Comparison of ENCODE assay signal across 8 cellular contexts in the genomic region with DNA sequence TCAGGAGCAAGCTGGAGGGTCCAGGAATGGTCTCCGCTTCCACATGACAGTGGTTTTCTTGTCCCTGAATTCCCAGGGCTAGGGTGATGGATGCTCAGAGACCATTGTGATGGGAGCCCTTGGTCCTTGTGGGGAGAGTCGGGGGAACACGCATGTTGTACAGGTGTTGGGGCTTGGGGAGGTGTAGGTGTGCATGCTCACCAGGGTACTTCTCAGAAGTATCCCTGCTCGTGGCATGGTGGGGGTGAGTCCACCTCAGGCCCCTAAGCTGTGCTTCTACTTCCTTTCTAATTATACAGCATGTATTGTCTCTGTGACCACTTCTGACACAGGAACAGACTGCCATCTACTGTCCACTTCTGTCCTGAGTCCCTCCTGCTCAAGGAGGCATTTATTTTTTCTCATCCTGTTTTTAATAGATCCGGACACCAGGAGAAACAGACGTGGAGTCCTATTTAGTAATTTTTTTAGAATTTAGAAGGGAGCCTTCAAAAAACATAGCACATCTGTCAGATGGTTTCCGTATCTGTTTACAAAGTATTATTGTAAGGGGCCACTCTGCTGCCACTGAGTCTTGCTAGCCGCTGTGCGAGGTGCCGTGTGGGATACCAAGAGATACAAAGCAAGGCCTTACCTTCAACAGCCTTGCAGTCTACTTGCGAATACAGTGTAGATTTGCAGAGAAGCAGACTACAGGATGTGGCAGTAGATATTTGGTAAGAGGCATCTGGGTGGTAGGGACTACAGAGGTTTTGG. TPM values are rescaled to one million over a fixed set of nuclear protein-coding genes. Genes with fewer than 3 reads are reported as not detected.
DNase-seq lines count a peak whose midpoint lies in the region; ATAC-seq and TF ChIP-seq lines count a peak whose summit lies in the region.

No MANE protein-coding gene starts in this region.

- H3K27me3 Mint-ChIP-seq in endodermal cell (ENCODE audit: insufficient read depth): peaks cover 50% of the 10 kb centered on the region

- TF ChIP-seq RAD21 in neural cell (conservative IDR thresholded peaks at IDR 0.05): peak; percentile 44

- peak; percentile 99 for TF ChIP-seq CTCF in endodermal cell (conservative IDR thresholded peaks at IDR 0.05)
- TF ChIP-seq CTCF in neural cell (IDR thresholded peaks at IDR 0.05; ENCODE audit: poor library complexity, severe bottlenecking): peak; percentile 31

- H3K79me2 ChIP-seq in neural cell (replicated peaks; ENCODE audit: insufficient read depth, low read length): no peaks in the 10 kb centered on the region

- 80% methylated on average over 5 to 11 of the region's 11 CpGs for WGBS in endodermal cell (ENCODE audit: insufficient coverage in 1 of 2, insufficient read length in 1 of 2), 2 experiments

- peaks cover 4% of the 10 kb centered on the region for H3K36me3 Mint-ChIP-seq in endodermal cell (ENCODE audit: low read depth)

- no peaks in the 10 kb centered on the region for H3F3A ChIP-seq in neural cell (ENCODE audit: insufficient read depth, low read length, poor library complexity, severe bottlenecking)

- no peak overlapping the region for H3K4me3 Mint-ChIP-seq in endodermal cell

- no peaks in the 10 kb centered on the region for H3K36me3 ChIP-seq in endodermal cell (ENCODE audit: control insufficient read depth, insufficient read depth, low read length)
- H3K36me3 ChIP-seq in neural cell (ENCODE audit: insufficient read depth, low read length): no peaks in the 10 kb centered on the region

- H3K27ac Mint-ChIP-seq in endodermal cell: no peak overlapping the region

- no peaks in the 10 kb centered on the region for H3K4me1 ChIP-seq in endodermal cell (ENCODE audit: control insufficient read depth, insufficient read depth, low read length)

- no peaks in the 10 kb centered on the region for H4K20me1 ChIP-seq in neural cell (ENCODE audit: insufficient read depth)

- peak; percentile 17 for DNase-seq in NCI-H2171 treated with DMSO at 0.1 percent for 48 hours (lab: John Stamatoyannopoulos, UW)
- DNase-seq in NCI-H2171 (lab: John Stamatoyannopoulos, UW): no peak
- peak; percentile 60 for DNase-seq in NCI-H748 (lab: John Stamatoyannopoulos, UW; ENCODE audit: unreplicated experiment)
- DNase-seq in endodermal cell: peak; percentile 79
- no peak for DNase-seq in activated CD8-positive, alpha-beta memory T cell treated with anti-CD3 and anti-CD28 coated beads, Interleukin-2, amount 50 U/mL, for 4 hours
- no peak for DNase-seq in NCI-H1436 treated with DMSO at 0.1 percent for 48 hours (lab: John Stamatoyannopoulos, UW)

- ATAC-seq in HG03565 (IDR thresholded peaks at IDR 0.05; ENCODE audit: unreplicated experiment): no peak

- H3K27me3 ChIP-seq in endodermal cell (ENCODE audit: control insufficient read depth, insufficient read depth, low read length, poor library complexity, severe bottlenecking): peaks cover 23% of the 10 kb centered on the region
- no peaks in the 10 kb centered on the region for H3K27me3 ChIP-seq in neural cell (ENCODE audit: insufficient read depth, low read depth, low read length)

- H3K4me2 ChIP-seq in neural cell (ENCODE audit: low read length): no peak overlapping the region

- no peak for TF ChIP-seq EP300 in neural cell (conservative IDR thresholded peaks at IDR 0.05; ENCODE audit: poor library complexity, severe bottlenecking)

- H3K9me3 Mint-ChIP-seq in endodermal cell: peaks cover 8% of the 10 kb centered on the region

- no peaks in the 10 kb centered on the region for H3K9me2 ChIP-seq in neural cell (ENCODE audit: insufficient read depth, low read length)

- no peak overlapping the region for H3K27ac ChIP-seq in endodermal cell (ENCODE audit: low read depth, low read length)
- H3K27ac ChIP-seq in neural cell (ENCODE audit: low read length): no peak overlapping the region

- peaks cover 16% of the 10 kb centered on the region for H3K4me1 Mint-ChIP-seq in endodermal cell

- H3K4me3 ChIP-seq in endodermal cell (ENCODE audit: low read length) (no peak overlapping the region), neural cell (ENCODE audit: low read length) (no peak overlapping the region)

- no peak overlapping the region for H2AFZ ChIP-seq in neural cell (ENCODE audit: low read depth, low read length)

- H3K9me3 ChIP-seq in endodermal cell (ENCODE audit: control insufficient read depth, low read length) (no peaks in the 10 kb centered on the region), neural cell (ENCODE audit: low read length) (no peaks in the 10 kb centered on the region)

- H3K9ac ChIP-seq in endodermal cell (ENCODE audit: extremely low read depth, low read length, poor library complexity, severe bottlenecking) (no peak overlapping the region), neural cell (ENCODE audit: low read length) (no peak overlapping the region)

TF ChIP-seq in neural cell, 6 proteins besides CTCF, POLR2A, EP300 and RAD21:
- TF ChIP-seq SMC3 (conservative IDR thresholded peaks at IDR 0.05; ENCODE audit: poor library complexity): peak; percentile 33
- TF ChIP-seq, protein P1, sequence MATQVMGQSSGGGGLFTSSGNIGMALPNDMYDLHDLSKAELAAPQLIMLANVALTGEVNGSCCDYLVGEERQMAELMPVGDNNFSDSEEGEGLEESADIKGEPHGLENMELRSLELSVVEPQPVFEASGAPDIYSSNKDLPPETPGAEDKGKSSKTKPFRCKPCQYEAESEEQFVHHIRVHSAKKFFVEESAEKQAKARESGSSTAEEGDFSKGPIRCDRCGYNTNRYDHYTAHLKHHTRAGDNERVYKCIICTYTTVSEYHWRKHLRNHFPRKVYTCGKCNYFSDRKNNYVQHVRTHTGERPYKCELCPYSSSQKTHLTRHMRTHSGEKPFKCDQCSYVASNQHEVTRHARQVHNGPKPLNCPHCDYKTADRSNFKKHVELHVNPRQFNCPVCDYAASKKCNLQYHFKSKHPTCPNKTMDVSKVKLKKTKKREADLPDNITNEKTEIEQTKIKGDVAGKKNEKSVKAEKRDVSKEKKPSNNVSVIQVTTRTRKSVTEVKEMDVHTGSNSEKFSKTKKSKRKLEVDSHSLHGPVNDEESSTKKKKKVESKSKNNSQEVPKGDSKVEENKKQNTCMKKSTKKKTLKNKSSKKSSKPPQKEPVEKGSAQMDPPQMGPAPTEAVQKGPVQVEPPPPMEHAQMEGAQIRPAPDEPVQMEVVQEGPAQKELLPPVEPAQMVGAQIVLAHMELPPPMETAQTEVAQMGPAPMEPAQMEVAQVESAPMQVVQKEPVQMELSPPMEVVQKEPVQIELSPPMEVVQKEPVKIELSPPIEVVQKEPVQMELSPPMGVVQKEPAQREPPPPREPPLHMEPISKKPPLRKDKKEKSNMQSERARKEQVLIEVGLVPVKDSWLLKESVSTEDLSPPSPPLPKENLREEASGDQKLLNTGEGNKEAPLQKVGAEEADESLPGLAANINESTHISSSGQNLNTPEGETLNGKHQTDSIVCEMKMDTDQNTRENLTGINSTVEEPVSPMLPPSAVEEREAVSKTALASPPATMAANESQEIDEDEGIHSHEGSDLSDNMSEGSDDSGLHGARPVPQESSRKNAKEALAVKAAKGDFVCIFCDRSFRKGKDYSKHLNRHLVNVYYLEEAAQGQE (IDR thresholded peaks at IDR 0.05; ENCODE audit: borderline replicate concordance): no peak
- no peak for TF ChIP-seq TAF1 (IDR thresholded peaks at IDR 0.05; ENCODE audit: low read depth)
- no peak for TF ChIP-seq EZH2 (IDR thresholded peaks at IDR 0.05; ENCODE audit: borderline replicate concordance, insufficient read depth, low read length, poor library complexity, severe bottlenecking)
- no peak for TF ChIP-seq POLR2AphosphoS5 (IDR thresholded peaks at IDR 0.05)

RNA-seq across cellular contexts. Expression of a gene that starts 10.5 kb away (rescaled TPM):
- 1 to 10 TPM in 1 of 2 donors, under 1 TPM in 1; 0.71 to 4.1 TPM for total RNA-seq in endodermal cell
- 2.7 TPM for polyA plus RNA-seq in endodermal cell (2013, experiment 1 of 2)
- polyA plus RNA-seq in endodermal cell (2013, experiment 2 of 2): 2.8 TPM
- polyA plus RNA-seq in neural cell: not detected in 2 replicates
- not detected in 2 replicates for polyA minus RNA-seq in neural cell

Comparison
In these comparisons a context has a peak if more than half of its experiments do, and no peak if none do; other contexts are left out.
1. DNase-seq: peak in NCI-H2171 treated with DMSO at 0.1 percent for 48 hours (single experiment), NCI-H748 (single experiment) and endodermal cell (single experiment); none in NCI-H2171 (single experiment), activated CD8-positive, alpha-beta memory T cell treated with anti-CD3 and anti-CD28 coated beads, Interleukin-2, amount 50 U/mL, for 4 hours (single experiment) and NCI-H1436 treated with DMSO at 0.1 percent for 48 hours (single experiment).